Comparison of ENCODE assay signal across 1 cellular context in genomic region chr19:58519355-58520256, GRCh38.
TF ChIP-seq lines count a peak whose summit lies in the region.

Gene ZBTB45, minus strand, starts transcription at chr19:58519810. Its CDS starts 2,137 bp downstream, at chr19:58517673.

TF ChIP-seq in HepG2, 621 proteins besides CTCF, POLR2A, EP300 and RAD21 (continued from another document and continues in another):
- peak; percentile 60 for TF ChIP-seq PRDM15 (CRISPR knock-in tag; IDR thresholded peaks at IDR 0.05)
- peak; percentile 76; the same call in 1 of the 2 replicates for TF ChIP-seq ZNF343 (CRISPR knock-in tag; IDR thresholded peaks at IDR 0.05)
- TF ChIP-seq ATRX (CRISPR knock-in tag; IDR thresholded peaks at IDR 0.05; ENCODE audit: borderline replicate concordance): no peak
- TF ChIP-seq TOE1 (CRISPR knock-in tag; IDR thresholded peaks at IDR 0.05): peak; percentile 72; the same call in 1 of the 2 replicates
- TF ChIP-seq ZNF644 (CRISPR knock-in tag; IDR thresholded peaks at IDR 0.05; ENCODE audit: low read depth): no peak
- TF ChIP-seq RBM39 (IDR thresholded peaks at IDR 0.05; ENCODE audit: low read depth, low read length, poor library complexity, severe bottlenecking): peak; percentile 84
- peak; percentile 84; the same call in 1 of the 2 replicates for TF ChIP-seq ZBED4 (CRISPR knock-in tag; IDR thresholded peaks at IDR 0.05; ENCODE audit: borderline replicate concordance)
- TF ChIP-seq REL (CRISPR knock-in tag; conservative IDR thresholded peaks at IDR 0.05): peak; percentile 93; the same call in 1 of the 2 replicates
- peak; percentile 90 for TF ChIP-seq ZSCAN21 (CRISPR knock-in tag; IDR thresholded peaks at IDR 0.05; ENCODE audit: borderline replicate concordance)
- no peak for TF ChIP-seq GRHL1 (CRISPR knock-in tag; conservative IDR thresholded peaks at IDR 0.05)
- peak; percentile 76 for TF ChIP-seq RARA (CRISPR knock-in tag; IDR thresholded peaks at IDR 0.05)
- TF ChIP-seq TCF7 (IDR thresholded peaks at IDR 0.05; ENCODE audit: low read depth): no peak
- peak; percentile 96 for TF ChIP-seq ERF (CRISPR knock-in tag; IDR thresholded peaks at IDR 0.05)
- TF ChIP-seq ZSCAN25 (CRISPR knock-in tag; IDR thresholded peaks at IDR 0.05): peak; percentile 69
- 0 out of 2 replicates have a peak, but pooled peaks have one; percentile 64 for TF ChIP-seq NKX3-1 (CRISPR knock-in tag; IDR thresholded peaks at IDR 0.05)
- TF ChIP-seq ZNF569 (CRISPR knock-in tag; IDR thresholded peaks at IDR 0.05; ENCODE audit: borderline replicate concordance): peak; percentile 94; the same call in 1 of the 2 replicates
- peak; percentile 90; the same call in 1 of the 2 replicates for TF ChIP-seq ZNF225 (CRISPR knock-in tag; IDR thresholded peaks at IDR 0.05)
- TF ChIP-seq ONECUT2 (CRISPR knock-in tag; IDR thresholded peaks at IDR 0.05): 0 out of 2 replicates have a peak, but pooled peaks have one; percentile 46
- TF ChIP-seq ZNF713 (CRISPR knock-in tag; IDR thresholded peaks at IDR 0.05): peak; percentile 86
- TF ChIP-seq ASH2L (IDR thresholded peaks at IDR 0.05; ENCODE audit: insufficient read length, low read depth, low read length): peak; percentile 92
- peak; percentile 96 for TF ChIP-seq TARDBP (CRISPR knock-in tag; IDR thresholded peaks at IDR 0.05)
- TF ChIP-seq ZNF770 (CRISPR knock-in tag; IDR thresholded peaks at IDR 0.05): peak; percentile 77
- peak; percentile 93 for TF ChIP-seq ZNF510 (CRISPR knock-in tag; IDR thresholded peaks at IDR 0.05; ENCODE audit: low read depth)
- TF ChIP-seq ZBTB1 (CRISPR knock-in tag; IDR thresholded peaks at IDR 0.05; ENCODE audit: borderline replicate concordance): peak; percentile 48; the same call in 1 of the 2 replicates
- TF ChIP-seq ZNF75D (CRISPR knock-in tag; IDR thresholded peaks at IDR 0.05; ENCODE audit: borderline replicate concordance): peak; percentile 69; the same call in 1 of the 2 replicates
- TF ChIP-seq KDM2A (CRISPR knock-in tag; IDR thresholded peaks at IDR 0.05; ENCODE audit: borderline replicate concordance, low read depth): peak; percentile 99
- TF ChIP-seq HNF1A (IDR thresholded peaks at IDR 0.05; ENCODE audit: low read depth): peak; percentile 61; the same call in 1 of the 2 replicates
- peak; percentile 92 for TF ChIP-seq HNF1A (CRISPR knock-in tag; IDR thresholded peaks at IDR 0.05; ENCODE audit: borderline replicate concordance)
- TF ChIP-seq ZBTB7A (CRISPR knock-in tag; IDR thresholded peaks at IDR 0.05): peak; percentile 97; the same call in 1 of the 2 replicates
- TF ChIP-seq CCAR2 (optimal IDR thresholded peaks at IDR 0.05; ENCODE audit: low read depth, low read length): peak; percentile 59
- 0 out of 2 replicates have a peak, but pooled peaks have one; percentile 28 for TF ChIP-seq REXO4 (CRISPR knock-in tag; IDR thresholded peaks at IDR 0.05; ENCODE audit: borderline replicate concordance)
- peak; percentile 75; the same call in 1 of the 2 replicates for TF ChIP-seq RELA (CRISPR knock-in tag; IDR thresholded peaks at IDR 0.05)
- peak; percentile 76; the same call in 1 of the 2 replicates for TF ChIP-seq ZMYM3 (CRISPR knock-in tag; IDR thresholded peaks at IDR 0.05)
- TF ChIP-seq ZMYM2 (CRISPR knock-in tag; IDR thresholded peaks at IDR 0.05): 0 out of 2 replicates have a peak, but pooled peaks have one; percentile 19
- TF ChIP-seq PPARG (CRISPR knock-in tag; conservative IDR thresholded peaks at IDR 0.05): peak; percentile 78
- TF ChIP-seq, protein P1, sequence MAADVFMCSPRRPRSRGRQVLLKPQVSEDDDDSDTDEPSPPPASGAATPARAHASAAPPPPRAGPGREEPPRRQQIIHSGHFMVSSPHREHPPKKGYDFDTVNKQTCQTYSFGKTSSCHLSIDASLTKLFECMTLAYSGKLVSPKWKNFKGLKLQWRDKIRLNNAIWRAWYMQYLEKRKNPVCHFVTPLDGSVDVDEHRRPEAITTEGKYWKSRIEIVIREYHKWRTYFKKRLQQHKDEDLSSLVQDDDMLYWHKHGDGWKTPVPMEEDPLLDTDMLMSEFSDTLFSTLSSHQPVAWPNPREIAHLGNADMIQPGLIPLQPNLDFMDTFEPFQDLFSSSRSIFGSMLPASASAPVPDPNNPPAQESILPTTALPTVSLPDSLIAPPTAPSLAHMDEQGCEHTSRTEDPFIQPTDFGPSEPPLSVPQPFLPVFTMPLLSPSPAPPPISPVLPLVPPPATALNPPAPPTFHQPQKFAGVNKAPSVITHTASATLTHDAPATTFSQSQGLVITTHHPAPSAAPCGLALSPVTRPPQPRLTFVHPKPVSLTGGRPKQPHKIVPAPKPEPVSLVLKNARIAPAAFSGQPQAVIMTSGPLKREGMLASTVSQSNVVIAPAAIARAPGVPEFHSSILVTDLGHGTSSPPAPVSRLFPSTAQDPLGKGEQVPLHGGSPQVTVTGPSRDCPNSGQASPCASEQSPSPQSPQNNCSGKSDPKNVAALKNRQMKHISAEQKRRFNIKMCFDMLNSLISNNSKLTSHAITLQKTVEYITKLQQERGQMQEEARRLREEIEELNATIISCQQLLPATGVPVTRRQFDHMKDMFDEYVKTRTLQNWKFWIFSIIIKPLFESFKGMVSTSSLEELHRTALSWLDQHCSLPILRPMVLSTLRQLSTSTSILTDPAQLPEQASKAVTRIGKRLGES (CRISPR knock-in tag; IDR thresholded peaks at IDR 0.05; ENCODE audit: borderline replicate concordance): no peak
- TF ChIP-seq GFI1 (CRISPR knock-in tag; IDR thresholded peaks at IDR 0.05; ENCODE audit: borderline replicate concordance): peak; percentile 80
- peak; percentile 70; the same call in 1 of the 2 replicates for TF ChIP-seq NFE2L1 (CRISPR knock-in tag; IDR thresholded peaks at IDR 0.05; ENCODE audit: borderline replicate concordance)
- TF ChIP-seq ZNF230 (CRISPR knock-in tag; IDR thresholded peaks at IDR 0.05): peak; percentile 43
